In the genomic region with DNA sequence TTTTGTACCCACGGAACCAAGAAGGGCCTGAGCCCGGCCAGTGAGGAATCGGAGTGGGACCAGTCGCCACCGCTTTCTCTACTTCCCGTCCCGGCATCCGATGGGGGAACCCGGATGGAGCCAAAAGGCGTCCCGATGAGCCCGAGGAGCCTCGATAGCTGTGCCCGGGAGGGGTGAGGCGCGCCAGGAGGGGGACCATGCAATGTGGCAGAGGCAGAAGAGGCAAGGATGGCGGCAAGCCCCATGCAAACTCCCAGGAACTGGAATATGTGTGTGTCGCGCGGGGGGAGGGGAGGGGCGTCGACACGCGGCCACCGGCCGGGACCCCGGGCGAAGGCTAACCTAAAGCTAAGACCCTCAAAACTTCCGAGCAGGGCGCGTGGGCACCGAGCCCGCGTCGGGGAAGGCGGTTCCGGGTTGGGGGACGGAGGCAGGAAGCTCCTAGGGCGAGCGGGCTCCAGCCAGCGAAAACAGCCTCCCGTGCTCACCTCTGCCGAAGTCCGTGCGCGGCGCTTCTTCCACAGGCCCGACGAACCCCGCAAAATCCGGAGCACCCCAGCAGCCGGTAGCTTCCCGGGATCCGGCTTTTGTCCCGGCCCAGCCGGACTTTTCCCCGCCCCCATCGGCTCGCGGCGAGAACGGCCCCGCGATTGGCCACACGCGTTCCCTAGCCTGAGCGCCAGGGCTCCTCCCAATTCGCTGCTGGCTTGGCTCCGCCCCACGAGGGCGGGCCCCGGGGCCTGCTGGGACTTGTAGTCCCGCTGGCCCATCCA, we compare ENCODE assay signal across 8 cellular contexts. TPM values are rescaled to one million over a fixed set of nuclear protein-coding genes. Genes with fewer than 3 reads are reported as not detected.
DNase-seq lines count a peak whose midpoint lies in the region; FAIRE-seq and TF ChIP-seq lines count a peak whose summit lies in the region.

A gene (minus strand): TSS at position 560 of the 773 bp plus-strand sequence. CDS start 5,078 bp downstream, outside the sequence.

- peaks cover 48% of the 10 kb centered on the region for H3K4me1 ChIP-seq in neural progenitor cell

- peak within 1 kb of the TSS; percentile 94 to 97 for H3K4me3 ChIP-seq in foreskin fibroblast (ENCODE audit: low read depth in 1 of 2, low read length in 2 of 2)
- H3K4me3 ChIP-seq in neural progenitor cell, result peak within 1 kb of the TSS; percentile 94

- H3K9ac ChIP-seq in neural progenitor cell, result peak within 1 kb of the TSS; percentile 78

- H3K4me3 Mint-ChIP-seq in neural progenitor cell, result peak within 1 kb of the TSS; percentile 92

- FAIRE-seq in H54 (lab: Jason Lieb, UNC), result no peak

- peaks cover 22% of the 10 kb centered on the region for H3F3A ChIP-seq in neural progenitor cell (ENCODE audit: low read depth)

- peaks cover 47% of the 10 kb centered on the region for H4K20me1 ChIP-seq in neural progenitor cell (ENCODE audit: low read depth)

- peak within 1 kb of the TSS; percentile 91 for H3K4me2 ChIP-seq in neural progenitor cell

- H2AFZ ChIP-seq in neural progenitor cell (replicated peaks), result peak within 1 kb of the TSS; percentile 30

- H3K36me3 Mint-ChIP-seq in neural progenitor cell, result peaks cover 8% of the 10 kb centered on the region

- DNase-seq in EL (peak; percentile 98), H54 (ENCODE audit: insufficient read length, low spot score) (peak; percentile 96), M059J (ENCODE audit: low read depth) (peak; percentile 96), SIG-M5 treated with dmso at 0.1 percent for 504 hours (lab: John Stamatoyannopoulos, UW; ENCODE audit: unreplicated experiment) (peak; percentile 96), activated gamma-delta T cell treated with Interleukin-2 at 50 U/mL for 16 hours (peak; percentile 94), foreskin fibroblast (peak; percentile 98 to 99), neural progenitor cell (ENCODE audit: low spot score) (peak; percentile 100), stromal cell of bone marrow (ENCODE audit: low read depth) (peak; percentile 93)

- peak within 1 kb of the TSS; percentile 69 for H3K27ac Mint-ChIP-seq in neural progenitor cell

- no peaks in the 10 kb centered on the region for H3K27me3 ChIP-seq in neural progenitor cell

- no peaks in the 10 kb centered on the region for H3K36me3 ChIP-seq in neural progenitor cell

- H3K27me3 Mint-ChIP-seq in neural progenitor cell (ENCODE audit: insufficient read depth, low read depth), result no peaks in the 10 kb centered on the region

- TF ChIP-seq POLR2A in H54 (IDR thresholded peaks at IDR 0.05; ENCODE audit: low read depth, low read length), result peak; percentile 97

- H3K27ac ChIP-seq in neural progenitor cell, result peak within 1 kb of the TSS; percentile 87

- TF ChIP-seq CTCF in foreskin fibroblast (IDR thresholded peaks at IDR 0.05; ENCODE audit: low read depth, low read length), result no peak
- no peak for TF ChIP-seq CTCF in neural progenitor cell (IDR thresholded peaks at IDR 0.05)

- no peaks in the 10 kb centered on the region for H3K9me3 Mint-ChIP-seq in neural progenitor cell

- peaks cover 48% of the 10 kb centered on the region for H3K4me1 Mint-ChIP-seq in neural progenitor cell

- H3K79me2 ChIP-seq in neural progenitor cell (ENCODE audit: low read depth), result peaks cover 52% of the 10 kb centered on the region

- no peaks in the 10 kb centered on the region for H3K9me3 ChIP-seq in neural progenitor cell (ENCODE audit: low read depth)

RNA-seq across cellular contexts. Expression of the gene that starts here (rescaled TPM):
- total RNA-seq in M059J (2014; rRNA removed; shearing (Covaris generic)), result 103 and 151 TPM in 2 replicates
- total RNA-seq in neural progenitor cell (ENCODE audit: low replicate concordance), result 221 and 273 TPM in 2 replicates

Comparison
In these comparisons a context has a peak if more than half of its experiments do, and no peak if none do; other contexts are left out.
1. Peak in every context shown above with its lines: DNase-seq, H3K4me3 ChIP-seq and H3K27ac ChIP-seq.